21 cellular contexts compared by ENCODE assay signal in genomic region chr15:75822685-75823278, GRCh38. TPM values are rescaled to one million over a fixed set of nuclear protein-coding genes. Genes with fewer than 3 reads are reported as not detected.
DNase-seq lines count a peak whose midpoint lies in the region; ATAC-seq, FAIRE-seq and TF ChIP-seq lines count a peak whose summit lies in the region.
"Had no signal": no experiment of that assay in that cellular context is flagged by ENCODE, and none has a peak within 500 bp of the region (broad histone marks: within the 10 kb centered on the region; RNA-seq: fewer than 3 reads in every experiment).

No MANE protein-coding gene starts in this region.

- peak overlapping the region; percentile 98 for H2BK120ac ChIP-seq in trophoblast cell (ENCODE audit: insufficient read depth, low read length, poor library complexity)

- DNase-seq in Caco-2 (no peak), K562 (ENCODE audit: extremely low read depth in 1 of 4, low spot score in 3 of 4) (no peak), epithelial cell of proximal tubule (ENCODE audit: low read depth) (peak; percentile 64), trophoblast cell (no peak), Calu3 (no peak), lower lobe of right lung (no peak)
- no peak for DNase-seq in stimulated activated CD4-positive, alpha-beta T cell treated with anti-CD3 and anti-CD28 coated beads, Interleukin-4, amount 100 ng/mL, for 24 hours
- DNase-seq: 8988T; ACHN; CD4-positive, alpha-beta T cell; DMS153; DMS79 treated with DMSO at 0.1 percent for 48 hours; EL had no signal

- TF ChIP-seq CTCF in Caco-2 (IDR thresholded peaks at IDR 0.05; ENCODE audit: insufficient read depth in 1 of 2, low read depth in 1 of 2, low read length in 1 of 2, severe bottlenecking in 1 of 2, unreplicated experiment in 1 of 2), result no peak
- no peak for TF ChIP-seq CTCF in K562 (IDR thresholded peaks at IDR 0.05 in 2 of 3, conservative IDR thresholded peaks at IDR 0.05 in 1 of 3; ENCODE audit: insufficient read depth in 2 of 3, low read depth in 1 of 3, low read length in 3 of 3)
- TF ChIP-seq CTCF in epithelial cell of proximal tubule (conservative IDR thresholded peaks at IDR 0.05; ENCODE audit: low read depth, low read length), result no peak
- TF ChIP-seq CTCF in Calu3 (IDR thresholded peaks at IDR 0.05; ENCODE audit: unreplicated experiment), result no peak
- no peak for TF ChIP-seq CTCF in lower lobe of right lung (IDR thresholded peaks at IDR 0.05)

- ATAC-seq in K562 (no peak; the same call in 2 of the 3 replicates), lower lobe of right lung (no peak), HG02981 (IDR thresholded peaks at IDR 0.05; ENCODE audit: unreplicated experiment) (no peak)
- ATAC-seq: HCT116 had no signal

- POLR2A ChIA-PET in Caco-2 (lab: Charles Lee) (interaction anchor here (0.9 to 1.2 kb wide), 2 partner anchors 20 to 82 kb away, joined by 5 to 8 read pairs; partner anchors contain the start of gene UBE2Q2), K562 (lab: Yijun Ruan, JAX) (interaction anchor here (0.6 to 4.3 kb wide), 2 partner anchors 20 to 783 kb away, joined by 3 to 20 read pairs; partner anchors contain the start of gene UBE2Q2)

- no peak overlapping the region for H4K12ac ChIP-seq in trophoblast cell (ENCODE audit: low read depth, low read length)

- no peak overlapping the region for H3K9ac ChIP-seq in K562 (ENCODE audit: insufficient read depth in 1 of 2, low read depth in 2 of 2, low read length in 2 of 2)
- H3K9ac ChIP-seq in trophoblast cell (ENCODE audit: low read length), result no peak overlapping the region
- H3K9ac ChIP-seq: BLaER1 treated with 17β-estradiol and CSF1 and Interleukin-3, amounts not matched to agents 10 nM and 100 nM had no signal

- no peaks in the 10 kb centered on the region for H3K9me1 ChIP-seq in K562 (ENCODE audit: control insufficient read depth, insufficient read depth, low read length)

- no peak overlapping the region for H3K4me2 ChIP-seq in K562 (ENCODE audit: insufficient read depth, low read length)
- H3K4me2 ChIP-seq in trophoblast cell (ENCODE audit: low read length), result no peak overlapping the region
- H3K4me2 ChIP-seq: BLaER1 treated with 17β-estradiol and CSF1 and Interleukin-3, amounts not matched to agents 10 nM and 100 nM had no signal

- H2BK5ac ChIP-seq in trophoblast cell (ENCODE audit: low read depth, low read length, poor library complexity), result peak overlapping the region; percentile 92

- H3K36me3 ChIP-seq in Caco-2 (ENCODE audit: control insufficient read depth, insufficient read depth, low read length), result no peaks in the 10 kb centered on the region
- no peaks in the 10 kb centered on the region for H3K36me3 ChIP-seq in K562 (ENCODE audit: control insufficient read depth, insufficient read depth, low read length)
- no peaks in the 10 kb centered on the region for H3K36me3 ChIP-seq in trophoblast cell (ENCODE audit: control insufficient read depth in 1 of 2, insufficient read depth in 2 of 2, low read length in 2 of 2)
- no peaks in the 10 kb centered on the region for H3K36me3 ChIP-seq in lower lobe of right lung
- H3K36me3 ChIP-seq: BLaER1 treated with 17β-estradiol and CSF1 and Interleukin-3, amounts not matched to agents 10 nM and 100 nM had no signal

- in situ Hi-C loops in K562 (cut with MboI), result no loop called here

- peaks cover 44% of the 10 kb centered on the region for H3K4me1 ChIP-seq in Caco-2
- H3K4me1 ChIP-seq in K562 (replicated peaks in 1 of 2; ENCODE audit: control insufficient read depth in 2 of 2, insufficient read depth in 2 of 2, low read length in 2 of 2), result peaks cover 3 to 10% of the 10 kb centered on the region in 2 experiments; a peak in 3 of 5 replicates
- H3K4me1 ChIP-seq in trophoblast cell (ENCODE audit: control insufficient read depth in 1 of 2, insufficient read depth in 2 of 2, low read length in 2 of 2), result peaks cover 19 to 27% of the 10 kb centered on the region in 2 experiments
- H3K4me1 ChIP-seq in lower lobe of right lung, result no peaks in the 10 kb centered on the region

- 40% methylated on average over 4 of the region's 5 CpGs for WGBS in K562 (ENCODE audit: insufficient coverage, low coverage, missing lambda C conversion rate)
- WGBS in trophoblast cell (ENCODE audit: extremely low coverage, insufficient coverage, insufficient read length), result no CpG with 5 or more reads among the region's 5 CpGs

- intact Hi-C loops in Caco-2 (cut with micrococcal nuclease; ENCODE audit: unreplicated experiment), result no loop called here
- intact Hi-C loops in K562 (cut with micrococcal nuclease), result no loop called here
- intact Hi-C loops in Calu3 (cut with micrococcal nuclease; ENCODE audit: unreplicated experiment), result no loop called here
- intact Hi-C loops in lower lobe of right lung (cut with DNase I), result no loop called here

- H3K79me1 ChIP-seq in trophoblast cell (ENCODE audit: low read length), result peaks cover 25% of the 10 kb centered on the region

- no peak for FAIRE-seq in K562 (lab: Jason Lieb, UNC)
- FAIRE-seq: D721Med, G401.6, GM12891, H54 had no signal

- H3K9me3 Mint-ChIP-seq in Caco-2 (ENCODE audit: unreplicated experiment) (no peaks in the 10 kb centered on the region), Calu3 (ENCODE audit: low read depth, unreplicated experiment) (no peaks in the 10 kb centered on the region)
- H3K9me3 Mint-ChIP-seq: CD4-positive, alpha-beta T cell; IgD-negative memory B cell had no signal

- TF ChIP-seq POLR2A in K562 (conservative IDR thresholded peaks at IDR 0.05), result no peak

- H3K9me3 ChIP-seq in Caco-2 (no peaks in the 10 kb centered on the region), K562 (replicated peaks; ENCODE audit: control insufficient read depth, insufficient read depth, low read depth, low read length) (no peaks in the 10 kb centered on the region), trophoblast cell (ENCODE audit: insufficient read depth, low read depth, low read length) (no peaks in the 10 kb centered on the region), lower lobe of right lung (no peaks in the 10 kb centered on the region)
- H3K9me3 ChIP-seq: BLaER1 treated with 17β-estradiol and CSF1 and Interleukin-3, amounts not matched to agents 10 nM and 100 nM had no signal

- H4K91ac ChIP-seq in trophoblast cell (ENCODE audit: low read depth, low read length), result peak overlapping the region; percentile 95

- BruUV-seq in Caco-2 (replicated peaks; lab: Mats Ljungman, UMichigan), result no TSS peak
- BruUV-seq in K562 (replicated peaks; lab: Mats Ljungman, UMichigan), result no TSS peak
- BruUV-seq in Calu3 (replicated peaks; lab: Mats Ljungman, UMichigan), result no TSS peak

- H3K27me3 ChIP-seq in Caco-2 (replicated peaks; ENCODE audit: control insufficient read depth, insufficient read depth, low read length) (no peaks in the 10 kb centered on the region), K562 (ENCODE audit: control insufficient read depth in 2 of 2, insufficient read depth in 2 of 2, low read length in 2 of 2) (no peaks in the 10 kb centered on the region), trophoblast cell (ENCODE audit: insufficient read depth, low read length) (no peaks in the 10 kb centered on the region), lower lobe of right lung (ENCODE audit: low read depth) (no peaks in the 10 kb centered on the region)
- H3K27me3 ChIP-seq: BLaER1 treated with 17β-estradiol and CSF1 and Interleukin-3, amounts not matched to agents 10 nM and 100 nM had no signal

- no peak overlapping the region for H3K18ac ChIP-seq in trophoblast cell (ENCODE audit: low read length)

- no peak for TF ChIP-seq RAD21 in K562 (CRISPR knock-in tag; conservative IDR thresholded peaks at IDR 0.05 in 1 of 2, IDR thresholded peaks at IDR 0.05 in 1 of 2)

- H3K4me3 Mint-ChIP-seq in Caco-2 (ENCODE audit: unreplicated experiment), result no peak overlapping the region
- no peak overlapping the region for H3K4me3 Mint-ChIP-seq in Calu3 (ENCODE audit: low read depth, unreplicated experiment)
- H3K4me3 Mint-ChIP-seq: CD4-positive, alpha-beta T cell; IgD-negative memory B cell had no signal

- H4K20me1 ChIP-seq in K562 (replicated peaks; ENCODE audit: control insufficient read depth, insufficient read depth, low read length), result no peaks in the 10 kb centered on the region
- H4K20me1 ChIP-seq: BLaER1 treated with 17β-estradiol and CSF1 and Interleukin-3, amounts not matched to agents 10 nM and 100 nM had no signal

- peak overlapping the region; percentile 87 for H3K14ac ChIP-seq in trophoblast cell (ENCODE audit: low read length)

- H3K27me3 Mint-ChIP-seq in Caco-2 (ENCODE audit: insufficient read depth, unreplicated experiment) (no peaks in the 10 kb centered on the region), Calu3 (ENCODE audit: unreplicated experiment) (no peaks in the 10 kb centered on the region)
- H3K27me3 Mint-ChIP-seq: CD4-positive, alpha-beta T cell; IgD-negative memory B cell had no signal

- no peak overlapping the region for H3K23ac ChIP-seq in trophoblast cell (ENCODE audit: low read length)

- peak overlapping the region; percentile 34 for H2BK12ac ChIP-seq in trophoblast cell (ENCODE audit: low read length)

- H3K4me3 ChIP-seq in Caco-2 (ENCODE audit: low read depth, low read length), result no peak overlapping the region
- H3K4me3 ChIP-seq in K562, result no peak overlapping the region
- no peak overlapping the region for H3K4me3 ChIP-seq in epithelial cell of proximal tubule (ENCODE audit: low read depth, low read length)
- no peak overlapping the region for H3K4me3 ChIP-seq in trophoblast cell (ENCODE audit: low read depth, low read length)
- H3K4me3 ChIP-seq in lower lobe of right lung, result no peak overlapping the region
- H3K4me3 ChIP-seq: BLaER1 treated with 17β-estradiol and CSF1 and Interleukin-3, amounts not matched to agents 10 nM and 100 nM had no signal

- H3K4me1 Mint-ChIP-seq in Caco-2 (ENCODE audit: low read depth, unreplicated experiment) (peaks cover 31% of the 10 kb centered on the region), Calu3 (ENCODE audit: low read depth, unreplicated experiment) (peaks cover 9% of the 10 kb centered on the region)
- H3K4me1 Mint-ChIP-seq: IgD-negative memory B cell had no signal

- H3K27ac Mint-ChIP-seq in Caco-2 (ENCODE audit: unreplicated experiment) (peak overlapping the region; percentile 93), Calu3 (ENCODE audit: unreplicated experiment) (no peak overlapping the region)
- H3K27ac Mint-ChIP-seq: CD4-positive, alpha-beta T cell; IgD-negative memory B cell had no signal

- H4K8ac ChIP-seq in trophoblast cell (ENCODE audit: low read depth, low read length), result peak overlapping the region; percentile 7

- H3K79me2 ChIP-seq in K562 (ENCODE audit: control insufficient read depth, insufficient read depth, low read length) (no peaks in the 10 kb centered on the region), trophoblast cell (ENCODE audit: control insufficient read depth, insufficient read depth, low read length, poor library complexity) (peaks cover 2% of the 10 kb centered on the region)

- H3K36me3 Mint-ChIP-seq in Caco-2 (ENCODE audit: insufficient read depth, unreplicated experiment), result peaks cover 6% of the 10 kb centered on the region
- H3K36me3 Mint-ChIP-seq in Calu3 (ENCODE audit: insufficient read depth, unreplicated experiment), result no peaks in the 10 kb centered on the region

- peak overlapping the region; percentile 1 for H3K4ac ChIP-seq in trophoblast cell (ENCODE audit: low read depth, low read length)

- TF ChIP-seq EP300 in K562 (IDR thresholded peaks at IDR 0.05; ENCODE audit: low read length), result no peak

- CTCF ChIA-PET in Caco-2 (lab: Charles Lee) (interaction anchor here (1.3 kb wide), 1 partner anchor 13 kb away, joined by 6 read pairs; no protein-coding TSS in a partner anchor), K562 (lab: Yijun Ruan, JAX; ENCODE audit: low intra/inter-chr PET ratio) (no interaction called here), Calu3 (lab: Charles Lee) (no interaction called here)

- peak overlapping the region; percentile 95 for H2AK5ac ChIP-seq in trophoblast cell (ENCODE audit: low read length)

- H3K27ac ChIP-seq in K562 (ENCODE audit: extremely low read depth, low read depth, low read length) (no peak overlapping the region), trophoblast cell (ENCODE audit: low read depth, low read length) (peak overlapping the region; percentile 88), lower lobe of right lung (no peak overlapping the region)
- H3K27ac ChIP-seq: BLaER1 treated with 17β-estradiol and CSF1 and Interleukin-3, amounts not matched to agents 10 nM and 100 nM had no signal

- H2AFZ ChIP-seq in K562 (ENCODE audit: low read depth, low read length) (peak overlapping the region; percentile 71), trophoblast cell (ENCODE audit: insufficient read depth, low read length, poor library complexity) (no peak overlapping the region)

RNA-seq across cellular contexts. Expression of gene UBE2Q2, which starts 20.5 kb away (rescaled TPM):
- total RNA-seq in Caco-2 (2022), result 40.5 and 41.9 TPM in 2 replicates
- 25.9 and 57.4 TPM in 2 replicates for total RNA-seq in K562 (2011; cell fraction: chromatin; rRNA removed; ENCODE audit: low replicate concordance)
- 17.8 and 19.2 TPM in 2 replicates for total RNA-seq in K562 (2011; cell fraction: nucleolus; rRNA removed)
- 40.3 and 64.1 TPM in 2 replicates for total RNA-seq in K562 (2011; cell fraction: nucleoplasm; rRNA removed)
- 11.6 and 12.1 TPM in 2 replicates for total RNA-seq in K562 (2014; rRNA removed)
- 22.0 and 22.9 TPM in 2 replicates for total RNA-seq in K562 (2014; rRNA removed; fragmentation: Illumina TruSeq; extraction: Trizol)
- total RNA-seq in K562 (2015; rRNA removed; fragmentation: Illumina TruSeq; extraction: Trizol), result 20.2 and 24.0 TPM in 2 replicates
- total RNA-seq in K562 (2021), result 15.2 and 16.2 TPM in 2 replicates
- polyA plus RNA-seq in K562 (2011; rRNA removed), result 15.4 and 19.2 TPM in 2 replicates
- polyA plus RNA-seq in K562 (2011; cell fraction: cytosol; rRNA removed), result 5.5 and 7.4 TPM in 2 replicates
- 19.2 and 26.7 TPM in 2 replicates for polyA plus RNA-seq in K562 (2011; cell fraction: nucleus; rRNA removed)
- polyA plus RNA-seq in K562 (2012), result 13.1 and 13.6 TPM in 2 replicates
- polyA plus RNA-seq in K562 (2014; fragmentation: Illumina TruSeq; extraction: Trizol), result 13.4 and 16.9 TPM in 2 replicates
- polyA plus RNA-seq in K562 (2014; fragmentation: Nextera tagmentation; extraction: Ambion mirVana), result 1 to 10 TPM; 6.2 to 7.1 TPM
- 13.0 and 13.5 TPM in 2 replicates for polyA plus RNA-seq in K562 (2014; rRNA removed)
- polyA minus RNA-seq in K562 (2011; rRNA and poly(A)+ RNA removed), result 16.7 and 18.0 TPM in 2 replicates
- polyA minus RNA-seq in K562 (2011; cell fraction: cytosol; rRNA and poly(A)+ RNA removed), result 6.3 and 6.8 TPM in 2 replicates
- 25.3 and 28.0 TPM in 2 replicates for polyA minus RNA-seq in K562 (2011; cell fraction: nucleus; rRNA and poly(A)+ RNA removed)
- 30.7 and 40.9 TPM in 2 replicates for total RNA-seq in epithelial cell of proximal tubule
- polyA plus RNA-seq in trophoblast cell (2013), result 47.6 and 48.5 TPM in 2 replicates
- 34.1 and 34.7 TPM in 2 replicates for total RNA-seq in Calu3 (2022)
- total RNA-seq in lower lobe of right lung, result 29.0 TPM
